Comparison of ENCODE assay signal across 8 cellular contexts in genomic region chr10:113454341-113455061, GRCh38.
DNase-seq lines count a peak whose midpoint lies in the region; ATAC-seq, FAIRE-seq and TF ChIP-seq lines count a peak whose summit lies in the region.

No MANE protein-coding gene starts in this region.

- H3K4me1 ChIP-seq in OCI-LY1 (ENCODE audit: insufficient read depth, low read length, severe bottlenecking) (no peaks in the 10 kb centered on the region), H1 (replicated peaks in 1 of 4; ENCODE audit: control insufficient read depth in 3 of 4, insufficient read depth in 4 of 4, low read length in 3 of 4) (0 out of 7 replicates have a peak, but pooled peaks cover 0 to 3% (median 0%) of the 10 kb centered on the region in 4 experiments), mesenchymal stem cell (ENCODE audit: control insufficient read depth, insufficient read depth, low read depth, low read length) (no peaks in the 10 kb centered on the region)

- H3K79me2 ChIP-seq in OCI-LY1 (ENCODE audit: insufficient read depth, low read length) (no peaks in the 10 kb centered on the region), H1 (ENCODE audit: control insufficient read depth in 1 of 2, insufficient read depth in 2 of 2, low read length in 2 of 2) (no peaks in the 10 kb centered on the region)

- peak; percentile 72 for FAIRE-seq in H1 (lab: Jason Lieb, UNC)

- H4K8ac ChIP-seq in H1 (ENCODE audit: extremely low read depth, insufficient read depth, low read length) = no peak overlapping the region
- no peak overlapping the region for H4K8ac ChIP-seq in mesenchymal stem cell (ENCODE audit: low read length)

- no peaks in the 10 kb centered on the region for H3K36me3 ChIP-seq in OCI-LY1 (ENCODE audit: insufficient read depth, low read length)
- H3K36me3 ChIP-seq in H1 (ENCODE audit: control insufficient read depth in 2 of 4, insufficient read depth in 4 of 4, low read length in 3 of 4) = no peaks in the 10 kb centered on the region
- no peaks in the 10 kb centered on the region for H3K36me3 ChIP-seq in mesenchymal stem cell (ENCODE audit: control insufficient read depth in 1 of 2, insufficient read depth in 2 of 2, low read depth in 1 of 2, low read length in 2 of 2)

- TF ChIP-seq POLR2A in H1 (IDR thresholded peaks at IDR 0.05; ENCODE audit: control extremely low read depth in 1 of 2, low read depth in 2 of 2, low read length in 2 of 2) = no peak

- POLR2A ChIA-PET in H1 (lab: Charles Lee; ENCODE audit: partially characterized antibody) = no interaction called here

- H3K56ac ChIP-seq in H1 (replicated peaks; ENCODE audit: insufficient read length, low read depth, low read length) = no peak overlapping the region

- H2BK5ac ChIP-seq in H1 (ENCODE audit: low read depth, low read length) = no peak overlapping the region
- H2BK5ac ChIP-seq in mesenchymal stem cell (ENCODE audit: low read depth, low read length, poor library complexity, severe bottlenecking) = no peak overlapping the region

- CTCF ChIA-PET in H1 (lab: Charles Lee; ENCODE audit: partially characterized antibody) = interaction anchor here (0.6 to 5.6 kb wide), 33 partner anchors 10 to 298 kb away, joined by 3 to 82 read pairs (median 3); no protein-coding TSS in a partner anchor

- TF ChIP-seq RAD21 in H1 (IDR thresholded peaks at IDR 0.05 in 1 of 2, conservative IDR thresholded peaks at IDR 0.05 in 1 of 2; ENCODE audit: low read depth in 2 of 2, low read length in 2 of 2) = peak; percentile 88 to 89

- no peak overlapping the region for H3K4me3 ChIP-seq in GM12875 (ENCODE audit: low read depth, low read length)
- H3K4me3 ChIP-seq in OCI-LY1 (ENCODE audit: low read depth, low read length, poor library complexity, severe bottlenecking) = no peak overlapping the region
- no peak overlapping the region for H3K4me3 ChIP-seq in H1 (ENCODE audit: extremely low read depth in 1 of 4, insufficient read depth in 2 of 4, low read depth in 3 of 4, low read length in 4 of 4)
- H3K4me3 ChIP-seq in mesenchymal stem cell (ENCODE audit: insufficient read depth in 1 of 2, low read depth in 1 of 2, low read length in 2 of 2) = peak overlapping the region; percentile 20 to 64

- H2AFZ ChIP-seq in OCI-LY1 (ENCODE audit: low read length) (no peak overlapping the region), H1 (ENCODE audit: low read length) (peak overlapping the region; percentile 67; the same call in 1 of the 2 replicates), mesenchymal stem cell (ENCODE audit: low read depth, low read length) (no peak overlapping the region)

- no peak overlapping the region for H4K5ac ChIP-seq in H1 (ENCODE audit: insufficient read length, low read depth, low read length)

- ATAC-seq in HG02981 (IDR thresholded peaks at IDR 0.05; ENCODE audit: unreplicated experiment) (no peak), HG03439 (IDR thresholded peaks at IDR 0.05; ENCODE audit: unreplicated experiment) (no peak)

- H2BK20ac ChIP-seq in H1 (ENCODE audit: low read length) = no peak overlapping the region

- H3K18ac ChIP-seq in H1 (ENCODE audit: extremely low read depth, low read length) (no peak overlapping the region), mesenchymal stem cell (ENCODE audit: low read depth in 1 of 2, low read length in 2 of 2) (no peak overlapping the region)

- H3K27ac ChIP-seq in OCI-LY1 (ENCODE audit: low read depth, low read length, poor library complexity, severe bottlenecking) = no peak overlapping the region
- H3K27ac ChIP-seq in H1 (ENCODE audit: low read depth, low read length) = no peak overlapping the region
- H3K27ac ChIP-seq in mesenchymal stem cell (ENCODE audit: low read length, poor library complexity, severe bottlenecking) = no peak overlapping the region

- H3K23me2 ChIP-seq in H1 (ENCODE audit: low read depth, low read length) = no peaks in the 10 kb centered on the region

- H3K9me3 ChIP-seq in OCI-LY1 (ENCODE audit: low read length) (no peaks in the 10 kb centered on the region), H1 (ENCODE audit: insufficient read depth in 2 of 2, low read depth in 1 of 2, low read length in 1 of 2) (no peaks in the 10 kb centered on the region), mesenchymal stem cell (ENCODE audit: control insufficient read depth, low read length) (no peaks in the 10 kb centered on the region)

- DNase-seq in AG20443 (ENCODE audit: low spot score) = peak; percentile 80
- peak; percentile 33 to 88 for DNase-seq in H1 (ENCODE audit: low read depth in 1 of 2, low spot score in 2 of 2)
- DNase-seq in mesenchymal stem cell = peak; percentile 37
- no peak for DNase-seq in NCI-H2196 treated with DMSO at 0.1 percent for 48 hours (lab: John Stamatoyannopoulos, UW; ENCODE audit: unreplicated experiment)

- 34% methylated on average over 15 of the region's 15 CpGs; no CpG with 5 or more reads in 1 of the 2 experiments for WGBS in H1 (ENCODE audit: extremely low coverage in 1 of 2, insufficient coverage in 1 of 2, insufficient read length in 1 of 2, insufficient replicate concordance in 2 of 2, low coverage in 1 of 2, low lambda C conversion rate in 2 of 2, missing lambda C conversion rate in 1 of 2), 2 experiments
- WGBS in mesenchymal stem cell = 10% methylated on average over 14 of the region's 15 CpGs

- H2AK5ac ChIP-seq in H1 (ENCODE audit: low read depth, low read length) (no peak overlapping the region), mesenchymal stem cell (ENCODE audit: low read length, severe bottlenecking) (no peak overlapping the region)

- H3K79me1 ChIP-seq in H1 (ENCODE audit: low read depth, low read length) (no peaks in the 10 kb centered on the region), mesenchymal stem cell (replicated peaks; ENCODE audit: low read length, poor library complexity, severe bottlenecking) (no peaks in the 10 kb centered on the region)

- H3K27me3 ChIP-seq in OCI-LY1 (ENCODE audit: insufficient read depth, low read length) (0 out of 2 replicates have a peak, but pooled peaks cover 7% of the 10 kb centered on the region), H1 (replicated peaks in 1 of 4; ENCODE audit: control insufficient read depth in 3 of 4, extremely low read depth in 1 of 4, insufficient read depth in 3 of 4, low read length in 3 of 4) (no peaks in the 10 kb centered on the region), mesenchymal stem cell (ENCODE audit: control insufficient read depth in 1 of 2, insufficient read depth in 1 of 2, low read length in 2 of 2) (peaks cover 6 to 36% of the 10 kb centered on the region in 2 experiments)

- H3K4me2 ChIP-seq in OCI-LY1 (ENCODE audit: low read length) (no peak overlapping the region), H1 (ENCODE audit: insufficient read depth in 1 of 2, low read depth in 2 of 2, low read length in 2 of 2) (peak overlapping the region in 1 of 2 experiments; percentile 18; a peak in 1 of 4 replicates), mesenchymal stem cell (ENCODE audit: low read length, poor library complexity, severe bottlenecking) (peak overlapping the region; percentile 76)

- H2BK15ac ChIP-seq in H1 (ENCODE audit: low read length) (no peak overlapping the region), mesenchymal stem cell (ENCODE audit: low read depth, poor library complexity, severe bottlenecking) (no peak overlapping the region)

- H4K91ac ChIP-seq in H1 (replicated peaks; ENCODE audit: insufficient read length, low read length) (no peak overlapping the region), mesenchymal stem cell (ENCODE audit: low read length) (no peak overlapping the region)

- H2BK12ac ChIP-seq in H1 (ENCODE audit: low read depth, low read length) = no peak overlapping the region
- no peak overlapping the region for H2BK12ac ChIP-seq in mesenchymal stem cell (ENCODE audit: low read length in 2 of 2)

- TF ChIP-seq CTCF in GM12875 (IDR thresholded peaks at IDR 0.05; ENCODE audit: borderline replicate concordance, insufficient read depth, low read depth, low read length) = peak; percentile 78
- peak; percentile 86 for TF ChIP-seq CTCF in OCI-LY1 (IDR thresholded peaks at IDR 0.05; ENCODE audit: low read length)
- TF ChIP-seq CTCF in H1 (IDR thresholded peaks at IDR 0.05; ENCODE audit: control extremely low read depth in 1 of 3, insufficient read depth in 1 of 3, low read depth in 1 of 3, low read length in 3 of 3) = peak; percentile 77 to 89 (median 81)

- H3F3A ChIP-seq in OCI-LY1 (ENCODE audit: insufficient read depth, low read length) = no peaks in the 10 kb centered on the region

- H3K14ac ChIP-seq in H1 (ENCODE audit: insufficient read length) (no peak overlapping the region), mesenchymal stem cell (ENCODE audit: low read length in 2 of 2) (no peak overlapping the region)

- H4K20me1 ChIP-seq in OCI-LY1 (ENCODE audit: insufficient read depth, low read length) = no peaks in the 10 kb centered on the region
- no peaks in the 10 kb centered on the region for H4K20me1 ChIP-seq in H1 (replicated peaks in 1 of 2; ENCODE audit: control insufficient read depth in 1 of 2, insufficient read depth in 2 of 2, low read length in 2 of 2)

- H3K9ac ChIP-seq in OCI-LY1 (ENCODE audit: low read length) = no peak overlapping the region
- no peak overlapping the region for H3K9ac ChIP-seq in H1 (replicated peaks in 1 of 4; ENCODE audit: extremely low read depth in 1 of 4, low read depth in 3 of 4, low read length in 3 of 4)
- H3K9ac ChIP-seq in mesenchymal stem cell (ENCODE audit: low read length) = peak overlapping the region; percentile 62

- no peak overlapping the region for H2BK120ac ChIP-seq in H1 (replicated peaks; ENCODE audit: low read depth, low read length)
- no peak overlapping the region for H2BK120ac ChIP-seq in mesenchymal stem cell (ENCODE audit: low read depth, low read length)

- H3K23ac ChIP-seq in H1 (ENCODE audit: insufficient read length) = no peak overlapping the region
- no peak overlapping the region for H3K23ac ChIP-seq in mesenchymal stem cell (ENCODE audit: low read length in 2 of 2)

- no peaks in the 10 kb centered on the region for H3K9me2 ChIP-seq in OCI-LY1 (ENCODE audit: low read depth, low read length)

- H3K4ac ChIP-seq in H1 (replicated peaks; ENCODE audit: insufficient read length, low read depth, low read length) = no peak overlapping the region
- H3K4ac ChIP-seq in mesenchymal stem cell (ENCODE audit: low read depth in 1 of 2, low read length in 2 of 2) = no peak overlapping the region

- no peak for TF ChIP-seq EP300 in H1 (IDR thresholded peaks at IDR 0.05; ENCODE audit: borderline replicate concordance in 1 of 2, low read depth in 2 of 2, low read length in 2 of 2)

TF ChIP-seq in H1, 55 proteins besides CTCF, POLR2A, EP300 and RAD21 (continues in another document):
- TF ChIP-seq TEAD4 (IDR thresholded peaks at IDR 0.05; ENCODE audit: low read depth, low read length) = peak; percentile 85
- no peak for TF ChIP-seq HDAC2 (IDR thresholded peaks at IDR 0.05; ENCODE audit: borderline replicate concordance in 1 of 2, low read depth in 2 of 2, low read length in 2 of 2)
- no peak for TF ChIP-seq POU5F1 (IDR thresholded peaks at IDR 0.05; ENCODE audit: low read depth, low read length)
- TF ChIP-seq RXRA (IDR thresholded peaks at IDR 0.05; ENCODE audit: insufficient read depth, low read depth, low read length) = no peak
- no peak for TF ChIP-seq CREB1 (IDR thresholded peaks at IDR 0.05)
- no peak for TF ChIP-seq SIX5 (IDR thresholded peaks at IDR 0.05; ENCODE audit: low read depth, low read length)
- TF ChIP-seq CHD1 (IDR thresholded peaks at IDR 0.05; ENCODE audit: low read depth, low read length) = no peak
- no peak; the same call in 1 of the 2 replicates for TF ChIP-seq GABPA (IDR thresholded peaks at IDR 0.05; ENCODE audit: borderline replicate concordance, insufficient read depth, low read length)

Comparison
In these comparisons a context has a peak if more than half of its experiments do, and no peak if none do; other contexts are left out.
1. H3K4me3 ChIP-seq: peak in mesenchymal stem cell (2 of 2); none in GM12875 (single experiment), OCI-LY1 (single experiment) and H1 (0 of 4).
2. Peak in every context shown above with its lines, with median percentiles within 50 percentile points of each other: CTCF ChIP-seq.